ENCODE assay signal across 1 cellular context in the genomic region with DNA sequence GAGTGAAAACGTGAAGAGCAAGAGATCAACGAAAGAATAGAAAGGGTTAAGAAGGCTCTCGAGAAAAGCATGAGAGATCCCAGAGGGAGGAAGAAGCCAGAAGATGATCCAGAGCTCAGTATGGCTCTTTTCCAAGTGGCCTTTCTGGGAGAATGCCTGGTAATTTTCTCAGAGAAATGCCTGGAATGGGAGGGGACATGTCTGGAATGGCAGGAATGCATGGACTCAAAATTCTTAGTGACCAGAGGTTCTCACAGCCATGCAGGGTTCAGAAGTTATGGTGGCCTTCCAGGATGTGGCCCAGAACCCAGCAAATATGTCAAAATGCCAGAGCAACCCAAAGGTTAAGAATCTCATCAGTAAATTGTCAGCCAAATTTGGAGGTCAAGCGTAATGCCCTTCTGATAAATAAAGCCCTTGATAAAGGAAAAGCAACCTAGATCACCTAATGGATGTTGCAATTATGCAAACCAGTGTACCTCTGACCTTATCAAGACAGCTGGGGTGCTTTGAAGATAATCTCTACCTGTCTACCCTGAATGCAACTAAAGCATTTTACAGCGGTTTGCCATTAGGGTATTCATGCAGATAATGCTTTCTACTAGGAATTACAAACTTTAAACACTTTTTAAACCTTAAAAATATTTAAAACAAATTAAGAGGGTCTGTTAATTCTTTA.
A peak's percentile ranks its signal among the peaks of the same experiment; 100 is the strongest.
TF ChIP-seq lines count a peak whose summit lies in the region.

No MANE protein-coding gene starts in this region.

TF ChIP-seq in K562, 482 proteins besides CTCF, POLR2A, EP300 and RAD21:
- TF ChIP-seq, protein P1, sequence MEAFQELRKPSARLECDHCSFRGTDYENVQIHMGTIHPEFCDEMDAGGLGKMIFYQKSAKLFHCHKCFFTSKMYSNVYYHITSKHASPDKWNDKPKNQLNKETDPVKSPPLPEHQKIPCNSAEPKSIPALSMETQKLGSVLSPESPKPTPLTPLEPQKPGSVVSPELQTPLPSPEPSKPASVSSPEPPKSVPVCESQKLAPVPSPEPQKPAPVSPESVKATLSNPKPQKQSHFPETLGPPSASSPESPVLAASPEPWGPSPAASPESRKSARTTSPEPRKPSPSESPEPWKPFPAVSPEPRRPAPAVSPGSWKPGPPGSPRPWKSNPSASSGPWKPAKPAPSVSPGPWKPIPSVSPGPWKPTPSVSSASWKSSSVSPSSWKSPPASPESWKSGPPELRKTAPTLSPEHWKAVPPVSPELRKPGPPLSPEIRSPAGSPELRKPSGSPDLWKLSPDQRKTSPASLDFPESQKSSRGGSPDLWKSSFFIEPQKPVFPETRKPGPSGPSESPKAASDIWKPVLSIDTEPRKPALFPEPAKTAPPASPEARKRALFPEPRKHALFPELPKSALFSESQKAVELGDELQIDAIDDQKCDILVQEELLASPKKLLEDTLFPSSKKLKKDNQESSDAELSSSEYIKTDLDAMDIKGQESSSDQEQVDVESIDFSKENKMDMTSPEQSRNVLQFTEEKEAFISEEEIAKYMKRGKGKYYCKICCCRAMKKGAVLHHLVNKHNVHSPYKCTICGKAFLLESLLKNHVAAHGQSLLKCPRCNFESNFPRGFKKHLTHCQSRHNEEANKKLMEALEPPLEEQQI (IDR thresholded peaks at IDR 0.05) = no peak
- peak; percentile 46 for TF ChIP-seq CEBPB (tag; IDR thresholded peaks at IDR 0.05)
TF ChIP-seq in K562: peak in this region for 1.
